ENCODE assay signal across 1 cellular context in the genomic region with DNA sequence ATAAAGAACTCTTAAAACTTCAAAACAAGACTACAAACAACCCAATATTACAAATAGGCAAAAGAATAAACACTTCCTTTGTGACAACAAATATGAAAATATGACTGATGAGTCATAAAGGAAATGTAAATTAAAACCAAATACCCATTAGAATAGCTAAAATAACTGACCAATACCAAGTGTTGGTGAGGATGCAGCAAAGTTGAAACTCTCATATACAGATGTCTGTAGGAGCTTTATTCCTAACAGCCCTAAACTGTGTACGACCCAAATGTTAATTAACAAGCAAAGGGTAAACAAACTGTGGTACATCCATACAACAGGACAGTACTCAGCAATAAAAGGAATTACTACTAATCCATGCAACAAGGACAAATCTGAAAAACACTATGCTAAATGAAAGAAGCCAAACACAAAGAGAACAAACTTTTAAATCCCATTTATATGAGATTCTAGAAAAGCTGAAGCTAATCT.
TF ChIP-seq lines count a peak whose summit lies in the region.

No MANE protein-coding gene starts in this region.

TF ChIP-seq in GM12878, 131 proteins besides CTCF, POLR2A, EP300 and RAD21:
- TF ChIP-seq JUNB (IDR thresholded peaks at IDR 0.05): peak; percentile 58
- TF ChIP-seq TCF3 (IDR thresholded peaks at IDR 0.05; ENCODE audit: borderline replicate concordance, insufficient read depth, low read depth, low read length): no peak
